Comparison of ENCODE assay signal across 39 cellular contexts in genomic region chr5:9390128-9390527, GRCh38.
"Had no signal": no experiment of that assay in that cellular context is flagged by ENCODE, and none has a peak within 500 bp of the region (broad histone marks: within the 10 kb centered on the region; RNA-seq: fewer than 3 reads in every experiment).

No MANE protein-coding gene starts in this region.

- H3K4me3 ChIP-seq: ascending aorta, body of pancreas, breast epithelium, cardiac muscle cell had no signal

- H3K27ac ChIP-seq: ascending aorta, body of pancreas, brain microvascular endothelial cell, breast epithelium, cardiac muscle cell had no signal

- FAIRE-seq: astrocyte, bronchial epithelial cell, colon had no signal

- H3K4me1 Mint-ChIP-seq: activated naive CD4-positive, alpha-beta T cell treated with anti-CD3 and anti-CD28 coated beads, Interleukin-2, amount 10 ng/mL, durations not matched to agents 7 days and 5 days; activated naive CD4-positive, alpha-beta T cell treated with anti-CD3 and anti-CD28 coated beads, Interleukin-2, amount 50 U/mL, for 24 hours; activated naive CD8-positive, alpha-beta T cell treated with anti-CD3 and anti-CD28 coated beads for 36 hours; activated naive CD8-positive, alpha-beta T cell treated with anti-CD3 and anti-CD28 coated beads, Interleukin-2, amount 10 ng/mL, durations not matched to agents 7 days and 5 days; activated naive CD8-positive, alpha-beta T cell treated with anti-CD3 and anti-CD28 coated beads, Interleukin-2, amount 50 U/mL, for 24 hours; activated T-helper 17 cell treated with anti-CD3 and anti-CD28 coated beads, Interleukin-2, amount 50 U/mL, for 72 hours; central memory CD8-positive, alpha-beta T cell had no signal

- H3K4me3 Mint-ChIP-seq: activated naive CD4-positive, alpha-beta T cell treated with anti-CD3 and anti-CD28 coated beads for 36 hours; activated naive CD4-positive, alpha-beta T cell treated with anti-CD3 and anti-CD28 coated beads, Interleukin-2, amount 10 ng/mL, durations not matched to agents 7 days and 5 days; activated naive CD4-positive, alpha-beta T cell treated with anti-CD3 and anti-CD28 coated beads, Interleukin-2, amount 50 U/mL, for 24 hours; activated naive CD8-positive, alpha-beta T cell; activated naive CD8-positive, alpha-beta T cell treated with anti-CD3 and anti-CD28 coated beads for 36 hours; activated naive CD8-positive, alpha-beta T cell treated with anti-CD3 and anti-CD28 coated beads, Interleukin-2, amount 10 ng/mL, durations not matched to agents 7 days and 5 days; activated naive CD8-positive, alpha-beta T cell treated with anti-CD3 and anti-CD28 coated beads, Interleukin-2, amount 50 U/mL, for 24 hours; activated T-cell treated with anti-CD3 and anti-CD28 coated beads, Interleukin-2, amount 50 U/mL, for 24 hours; activated T-cell treated with anti-CD3 and anti-CD28 coated beads, Interleukin-2, amount 50 U/mL, for 4 hours; activated T-cell treated with anti-CD3 and anti-CD28 coated beads, Interleukin-2, amount 50 U/mL, for 72 hours; activated T-helper 1 cell treated with anti-CD3 and anti-CD28 coated beads, Interleukin-12 subunit alpha, Interleukin-12 subunit beta, Interleukin-2, Interleukin-4 antibody, amounts not matched to agents 30 ng/mL and 10 ng/mL and 1 ng/mL, durations not matched to agents 14 hours and 24 hours and 36 hours; activated T-helper 17 cell treated with anti-CD3 and anti-CD28 coated beads, Interleukin-2, amount 50 U/mL, for 72 hours; brain; central memory CD8-positive, alpha-beta T cell had no signal

- H3K9me3 ChIP-seq: ascending aorta, body of pancreas, breast epithelium had no signal

- H3K36me3 Mint-ChIP-seq: activated naive CD4-positive, alpha-beta T cell treated with anti-CD3 and anti-CD28 coated beads, Interleukin-2, amount 10 ng/mL, durations not matched to agents 7 days and 5 days; activated naive CD4-positive, alpha-beta T cell treated with anti-CD3 and anti-CD28 coated beads, Interleukin-2, amount 50 U/mL, for 24 hours; activated naive CD4-positive, alpha-beta T cell treated with anti-CD3 and anti-CD28 coated beads, Interleukin-2, amount 50 U/mL, for 72 hours; activated naive CD8-positive, alpha-beta T cell; activated naive CD8-positive, alpha-beta T cell treated with anti-CD3 and anti-CD28 coated beads for 36 hours; activated naive CD8-positive, alpha-beta T cell treated with anti-CD3 and anti-CD28 coated beads, Interleukin-2, amount 10 ng/mL, durations not matched to agents 7 days and 5 days; brain had no signal

- H3K9me3 Mint-ChIP-seq: activated naive CD4-positive, alpha-beta T cell treated with anti-CD3 and anti-CD28 coated beads for 36 hours; activated T-helper 1 cell treated with anti-CD3 and anti-CD28 coated beads, Interleukin-12 subunit alpha, Interleukin-12 subunit beta, Interleukin-2, Interleukin-4 antibody, amounts not matched to agents 30 ng/mL and 10 ng/mL and 1 ng/mL, durations not matched to agents 14 hours and 24 hours and 36 hours; activated T-helper 17 cell treated with anti-CD3 and anti-CD28 coated beads, Interleukin-2, amount 50 U/mL, for 72 hours; activated T-helper 2 cell treated with anti-CD3 and anti-CD28 coated beads, Interferon-gamma antibody, Interleukin-2, Interleukin-4, amounts not matched to agents 10 μg/mL and 5 μg/mL and 100 μg/mL, durations not matched to agents 14 hours and 24 hours and 36 hours had no signal

- H3K36me3 ChIP-seq: ascending aorta, brain microvascular endothelial cell, breast epithelium, cardiac muscle cell had no signal

- ATAC-seq: activated naive CD4-positive, alpha-beta T cell treated with anti-CD3 and anti-CD28 coated beads, Interleukin-2, amount 50 U/mL, for 72 hours; activated naive CD8-positive, alpha-beta T cell treated with anti-CD3 and anti-CD28 coated beads, Interleukin-2, amount 50 U/mL, for 24 hours; activated T-cell treated with anti-CD3 and anti-CD28 coated beads, Interleukin-2, amount 50 U/mL, for 4 hours; activated T-cell treated with anti-CD3 and anti-CD28 coated beads, Interleukin-2, amount 50 U/mL, for 72 hours; activated T-helper 17 cell treated with anti-CD3 and anti-CD28 coated beads, Interleukin-2, amount 50 U/mL, for 72 hours; body of pancreas had no signal

- H3K27me3 ChIP-seq: ascending aorta, body of pancreas, brain microvascular endothelial cell, breast epithelium, cardiac muscle cell had no signal

- DNase-seq: activated effector memory CD4-positive, alpha-beta T cell treated with anti-CD3 and anti-CD28 coated beads, Interleukin-2, amount 50 U/mL, for 16 hours; activated effector memory CD4-positive, alpha-beta T cell treated with Interleukin-2 at 50 U/mL for 16 hours; activated gamma-delta T cell; activated gamma-delta T cell treated with Interleukin-2 at 50 U/mL for 16 hours; activated naive CD4-positive, alpha-beta T cell; activated naive CD4-positive, alpha-beta T cell treated with anti-CD3 and anti-CD28 coated beads for 36 hours; activated naive CD4-positive, alpha-beta T cell treated with anti-CD3 and anti-CD28 coated beads, Interleukin-2, amount 10 ng/mL, durations not matched to agents 7 days and 5 days; activated naive CD4-positive, alpha-beta T cell treated with anti-CD3 and anti-CD28 coated beads, Interleukin-2, amount 50 U/mL, for 16 hours; activated naive CD4-positive, alpha-beta T cell treated with Interleukin-2 at 50 U/mL for 16 hours; activated naive CD8-positive, alpha-beta T cell treated with anti-CD3 and anti-CD28 coated beads for 36 hours; activated naive CD8-positive, alpha-beta T cell treated with anti-CD3 and anti-CD28 coated beads, Interleukin-2, amount 10 ng/mL, durations not matched to agents 7 days and 5 days; activated naive CD8-positive, alpha-beta T cell treated with anti-CD3 and anti-CD28 coated beads, Interleukin-2, amount 50 U/mL, for 24 hours; activated T-cell treated with anti-CD3 and anti-CD28 coated beads, Interleukin-2, amount 50 U/mL, for 24 hours; activated T-cell treated with anti-CD3 and anti-CD28 coated beads, Interleukin-2, amount 50 U/mL, for 4 hours; activated T-cell treated with anti-CD3 and anti-CD28 coated beads, Interleukin-2, amount 50 U/mL, for 48 hours; activated T-cell treated with anti-CD3 and anti-CD28 coated beads, Interleukin-2, amount 50 U/mL, for 72 hours; amniotic stem cell; amygdala; anterior cingulate cortex; aorta; body of pancreas; brain microvascular endothelial cell; caudate nucleus; central memory CD4-positive, alpha-beta T cell; cerebellar nuclear complex had no signal

- H3K4me1 ChIP-seq: ascending aorta, breast epithelium had no signal

- H3K27ac Mint-ChIP-seq: activated naive CD4-positive, alpha-beta T cell treated with anti-CD3 and anti-CD28 coated beads for 36 hours; activated naive CD4-positive, alpha-beta T cell treated with anti-CD3 and anti-CD28 coated beads, Interleukin-2, amount 10 ng/mL, durations not matched to agents 7 days and 5 days; activated naive CD4-positive, alpha-beta T cell treated with anti-CD3 and anti-CD28 coated beads, Interleukin-2, amount 50 U/mL, for 24 hours; activated naive CD4-positive, alpha-beta T cell treated with anti-CD3 and anti-CD28 coated beads, Interleukin-2, amount 50 U/mL, for 72 hours; activated naive CD8-positive, alpha-beta T cell; activated naive CD8-positive, alpha-beta T cell treated with anti-CD3 and anti-CD28 coated beads for 36 hours; activated naive CD8-positive, alpha-beta T cell treated with anti-CD3 and anti-CD28 coated beads, Interleukin-2, amount 10 ng/mL, durations not matched to agents 7 days and 5 days; activated naive CD8-positive, alpha-beta T cell treated with anti-CD3 and anti-CD28 coated beads, Interleukin-2, amount 50 U/mL, for 24 hours; activated T-cell treated with anti-CD3 and anti-CD28 coated beads, Interleukin-2, amount 50 U/mL, for 24 hours; activated T-cell treated with anti-CD3 and anti-CD28 coated beads, Interleukin-2, amount 50 U/mL, for 72 hours; activated T-helper 1 cell treated with anti-CD3 and anti-CD28 coated beads, Interleukin-12 subunit alpha, Interleukin-12 subunit beta, Interleukin-2, Interleukin-4 antibody, amounts not matched to agents 30 ng/mL and 10 ng/mL and 1 ng/mL, durations not matched to agents 14 hours and 24 hours and 36 hours; activated T-helper 17 cell treated with anti-CD3 and anti-CD28 coated beads, Interleukin-2, amount 50 U/mL, for 72 hours; activated T-helper 2 cell treated with anti-CD3 and anti-CD28 coated beads, Interferon-gamma antibody, Interleukin-2, Interleukin-4, amounts not matched to agents 10 μg/mL and 5 μg/mL and 100 μg/mL, durations not matched to agents 14 hours and 24 hours and 36 hours; brain had no signal

- H3K27me3 Mint-ChIP-seq: activated naive CD4-positive, alpha-beta T cell treated with anti-CD3 and anti-CD28 coated beads, Interleukin-2, amount 10 ng/mL, durations not matched to agents 7 days and 5 days; activated naive CD4-positive, alpha-beta T cell treated with anti-CD3 and anti-CD28 coated beads, Interleukin-2, amount 50 U/mL, for 24 hours; activated naive CD8-positive, alpha-beta T cell; activated naive CD8-positive, alpha-beta T cell treated with anti-CD3 and anti-CD28 coated beads for 36 hours; activated naive CD8-positive, alpha-beta T cell treated with anti-CD3 and anti-CD28 coated beads, Interleukin-2, amount 10 ng/mL, durations not matched to agents 7 days and 5 days; activated naive CD8-positive, alpha-beta T cell treated with anti-CD3 and anti-CD28 coated beads, Interleukin-2, amount 50 U/mL, for 24 hours; activated T-cell treated with anti-CD3 and anti-CD28 coated beads, Interleukin-2, amount 50 U/mL, for 24 hours; activated T-helper 17 cell treated with anti-CD3 and anti-CD28 coated beads, Interleukin-2, amount 50 U/mL, for 72 hours; brain; central memory CD8-positive, alpha-beta T cell had no signal
